Comparison of ENCODE assay signal across 22 cellular contexts in the genomic region with DNA sequence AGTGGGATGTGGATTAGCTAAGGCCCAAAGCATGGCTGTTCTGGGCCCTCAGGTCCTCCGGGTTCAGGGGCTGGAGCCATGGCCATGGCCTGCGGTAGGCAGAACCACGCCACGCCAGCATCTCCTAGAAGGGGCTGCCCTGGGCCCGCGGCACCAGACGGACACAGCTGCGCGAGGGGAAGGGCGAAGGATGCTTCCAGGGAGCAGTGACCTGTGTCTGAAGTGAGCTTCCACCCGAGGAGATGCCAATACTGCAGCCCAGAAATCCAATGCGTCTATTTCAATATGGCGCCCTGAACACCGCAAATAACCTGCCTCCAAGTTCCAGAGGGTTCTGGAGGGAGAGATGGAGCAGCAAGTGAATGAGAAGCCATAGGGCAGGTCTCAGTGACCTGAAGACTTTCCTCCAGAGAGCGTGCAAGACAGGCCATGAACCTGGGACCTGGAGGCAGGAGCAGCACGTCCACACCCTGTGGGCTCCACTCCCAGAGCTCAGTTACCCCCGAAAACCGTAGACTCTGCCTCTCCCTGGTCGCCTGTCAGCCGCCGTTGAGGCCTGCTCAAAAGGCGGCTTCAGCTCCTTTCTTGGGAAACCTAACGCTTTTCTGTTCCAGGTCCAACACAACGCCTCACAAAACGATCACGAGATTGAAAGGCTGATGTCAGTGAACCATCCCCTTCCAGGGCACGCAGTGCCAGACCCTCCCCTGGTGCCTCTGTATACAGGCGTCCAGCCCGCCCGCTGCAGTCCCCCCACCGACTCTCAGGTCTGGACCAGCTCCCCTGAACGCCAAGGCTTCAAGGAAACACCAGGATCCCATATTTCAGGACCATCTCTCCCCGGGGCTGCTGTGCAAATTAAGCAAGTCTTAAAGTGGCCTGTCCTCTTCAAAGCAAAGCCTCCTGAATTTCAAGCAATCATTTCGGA. TPM values are rescaled to one million over a fixed set of nuclear protein-coding genes. Genes with fewer than 3 reads are reported as not detected.
DNase-seq lines count a peak whose midpoint lies in the region; ATAC-seq lines count a peak whose summit lies in the region.
"Had no signal": no experiment of that assay in that cellular context is flagged by ENCODE, and none has a peak within 500 bp of the region (broad histone marks: within the 10 kb centered on the region; RNA-seq: fewer than 3 reads in every experiment).

No MANE protein-coding gene starts in this region.

- H3K9me3 ChIP-seq in BLaER1 = 0 out of 2 replicates have a peak, but pooled peaks cover 12% of the 10 kb centered on the region
- H3K9me3 ChIP-seq in trophoblast cell (ENCODE audit: insufficient read depth, low read depth, low read length) = peaks cover 2% of the 10 kb centered on the region
- H3K9me3 ChIP-seq: body of pancreas, Peyer's patch, tibial nerve had no signal

- ATAC-seq in left cardiac atrium (no peak), GM21390 (IDR thresholded peaks at IDR 0.05; ENCODE audit: unreplicated experiment) (no peak), HG03108 (IDR thresholded peaks at IDR 0.05; ENCODE audit: unreplicated experiment) (no peak)
- ATAC-seq: body of pancreas, GM12878 had no signal

- peak; percentile 57 for DNase-seq in H7
- DNase-seq in left cardiac atrium = peak; percentile 11
- no peak for DNase-seq in trophoblast cell
- DNase-seq in NCI-H2107 treated with DMSO at 0.1 percent for 48 hours (lab: John Stamatoyannopoulos, UW; ENCODE audit: unreplicated experiment) = no peak
- no peak for DNase-seq in NCI-H526 (lab: John Stamatoyannopoulos, UW)
- DNase-seq: activated CD8-positive, alpha-beta memory T cell treated with anti-CD3 and anti-CD28 coated beads for 24 hours; CD8-positive, alpha-beta T cell; GM23248; NCI-H1930; NCI-H446; stimulated activated CD4-positive, alpha-beta T cell treated with anti-CD3 and anti-CD28 coated beads, Interleukin-1b, Interleukin-23, amount 100 ng/mL, for 48 hours; stimulated activated naive CD4-positive, alpha-beta T cell; WERI-Rb-1 had no signal

- peak overlapping the region; percentile 72 for H3K27ac ChIP-seq in BLaER1
- no peak overlapping the region for H3K27ac ChIP-seq in trophoblast cell (ENCODE audit: low read depth, low read length)
- H3K27ac ChIP-seq: body of pancreas, coronary artery, GM23248, Peyer's patch, SK-N-MC, tibial nerve, WERI-Rb-1 had no signal

- peaks cover 99% of the 10 kb centered on the region for H3K4me1 ChIP-seq in BLaER1
- peaks cover 18% of the 10 kb centered on the region in 2 experiments for H3K4me1 ChIP-seq in trophoblast cell (ENCODE audit: control insufficient read depth in 1 of 2, insufficient read depth in 2 of 2, low read length in 2 of 2)
- H3K4me1 ChIP-seq: body of pancreas had no signal

- H3K27me3 ChIP-seq in BLaER1 = no peaks in the 10 kb centered on the region
- H3K27me3 ChIP-seq in H7 (ENCODE audit: control insufficient read depth, insufficient read depth, low read length) = no peaks in the 10 kb centered on the region
- no peaks in the 10 kb centered on the region for H3K27me3 ChIP-seq in trophoblast cell (ENCODE audit: insufficient read depth, low read length)
- H3K27me3 ChIP-seq: body of pancreas, Peyer's patch, tibial nerve had no signal

- H2AK5ac ChIP-seq in trophoblast cell (ENCODE audit: low read length) = no peak overlapping the region

- WGBS in trophoblast cell (ENCODE audit: extremely low coverage, insufficient coverage, insufficient read length) = no CpG with 5 or more reads among the region's 34 CpGs

- H3K36me3 ChIP-seq in BLaER1 (peaks cover 54% of the 10 kb centered on the region), H7 (replicated peaks; ENCODE audit: control insufficient read depth, insufficient read depth, low read length) (peaks cover 10% of the 10 kb centered on the region), trophoblast cell (ENCODE audit: control insufficient read depth in 1 of 2, insufficient read depth in 2 of 2, low read length in 2 of 2) (peaks cover 58 to 69% of the 10 kb centered on the region in 2 experiments)
- H3K36me3 ChIP-seq: WERI-Rb-1 had no signal

- H3K4me3 ChIP-seq in BLaER1 = no peak overlapping the region
- H3K4me3 ChIP-seq in H7 (ENCODE audit: insufficient read depth, low read depth, low read length) = no peak overlapping the region
- H3K4me3 ChIP-seq in trophoblast cell (ENCODE audit: low read depth, low read length) = no peak overlapping the region
- H3K4me3 ChIP-seq: body of pancreas, coronary artery, GM12878, GM23248, Peyer's patch, SK-N-MC, tibial nerve had no signal

- H3K4me2 ChIP-seq in BLaER1 = peak overlapping the region; percentile 94
- H3K4me2 ChIP-seq in trophoblast cell (ENCODE audit: low read length) = no peak overlapping the region

- no peak overlapping the region for H3K14ac ChIP-seq in trophoblast cell (ENCODE audit: low read length)

- H3K18ac ChIP-seq in trophoblast cell (ENCODE audit: low read length) = peak overlapping the region; percentile 35

- no peak overlapping the region for H2BK12ac ChIP-seq in trophoblast cell (ENCODE audit: low read length)

- H4K12ac ChIP-seq in trophoblast cell (ENCODE audit: low read depth, low read length) = no peak overlapping the region

- H3K9ac ChIP-seq in BLaER1 = no peak overlapping the region
- no peak overlapping the region for H3K9ac ChIP-seq in trophoblast cell (ENCODE audit: low read length)
- H3K9ac ChIP-seq: GM23248 had no signal

- H3K79me1 ChIP-seq in trophoblast cell (ENCODE audit: low read length) = peaks cover 11% of the 10 kb centered on the region

- no peak overlapping the region for H3K4ac ChIP-seq in trophoblast cell (ENCODE audit: low read depth, low read length)

- H4K91ac ChIP-seq in trophoblast cell (ENCODE audit: low read depth, low read length) = no peak overlapping the region

- peaks cover 7% of the 10 kb centered on the region for H3K79me2 ChIP-seq in trophoblast cell (ENCODE audit: control insufficient read depth, insufficient read depth, low read length, poor library complexity)

- no peaks in the 10 kb centered on the region for H4K20me1 ChIP-seq in BLaER1

- no peak overlapping the region for H2AFZ ChIP-seq in trophoblast cell (ENCODE audit: insufficient read depth, low read length, poor library complexity)
- H2AFZ ChIP-seq: GM23248 had no signal

- no peak overlapping the region for H2BK5ac ChIP-seq in trophoblast cell (ENCODE audit: low read depth, low read length, poor library complexity)

- intact Hi-C loops in left cardiac atrium (cut with DNase I) = no loop called here

- no peak overlapping the region for H4K8ac ChIP-seq in trophoblast cell (ENCODE audit: low read depth, low read length)

- H3K23ac ChIP-seq in trophoblast cell (ENCODE audit: low read length) = no peak overlapping the region

- no peak overlapping the region for H2BK120ac ChIP-seq in trophoblast cell (ENCODE audit: insufficient read depth, low read length, poor library complexity)

RNA-seq across cellular contexts. Expression of a gene that starts 37.4 kb away (rescaled TPM):
- total RNA-seq in H7 (2014; rRNA removed; shearing (Covaris generic)) = 0.07 TPM in 1 of 2 replicates, not detected in the other
- total RNA-seq in left cardiac atrium = under 1 TPM; 0.27 to 0.34 TPM
- polyA plus RNA-seq in trophoblast cell (2013) = 0.41 and 0.64 TPM in 2 replicates
- total RNA-seq: body of pancreas had no signal

Comparison
In these comparisons a context has a peak if more than half of its experiments do, and no peak if none do; other contexts are left out.
1. DNase-seq: peak in H7 (single experiment) and left cardiac atrium (single experiment); none in trophoblast cell (0 of 2), NCI-H2107 treated with DMSO at 0.1 percent for 48 hours (single experiment) and NCI-H526 (0 of 2).